15 cellular contexts compared by ENCODE assay signal in the genomic region with DNA sequence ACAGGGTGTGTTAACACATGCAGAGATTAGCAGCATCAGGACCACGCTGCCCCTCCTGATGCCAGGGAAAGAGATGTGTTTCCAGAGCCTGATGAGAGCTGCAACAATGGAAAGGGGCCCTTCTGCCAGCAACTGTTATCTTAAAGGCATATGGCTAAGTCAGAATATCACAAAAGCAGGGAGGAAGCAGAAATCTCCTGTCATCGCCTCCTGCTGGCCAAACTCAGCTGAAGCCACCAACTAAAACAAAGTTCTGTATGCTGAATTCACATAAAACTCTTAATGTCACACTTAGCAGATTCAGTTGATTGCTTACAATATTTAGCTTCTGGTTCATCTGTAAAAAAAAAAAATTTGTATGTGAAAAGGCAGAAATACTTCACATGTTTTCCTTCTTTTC.
DNase-seq lines count a peak whose midpoint lies in the region; ATAC-seq and TF ChIP-seq lines count a peak whose summit lies in the region.
"Had no signal": no experiment of that assay in that cellular context is flagged by ENCODE, and none has a peak within 500 bp of the region (broad histone marks: within the 10 kb centered on the region; RNA-seq: fewer than 3 reads in every experiment).

No MANE protein-coding gene starts in this region.

- H3K27ac ChIP-seq in OCI-LY1 (ENCODE audit: low read depth, low read length, poor library complexity, severe bottlenecking): no peak overlapping the region
- H3K27ac ChIP-seq in hepatocyte: no peak overlapping the region
- H3K27ac ChIP-seq in upper lobe of right lung: no peak overlapping the region
- H3K27ac ChIP-seq: epithelial cell of prostate, SJSA1, thoracic aorta had no signal

- H3K79me2 ChIP-seq in OCI-LY1 (ENCODE audit: insufficient read depth, low read length): no peaks in the 10 kb centered on the region
- H3K79me2 ChIP-seq in hepatocyte: no peaks in the 10 kb centered on the region

- H3K4me3 ChIP-seq in OCI-LY1 (ENCODE audit: low read depth, low read length, poor library complexity, severe bottlenecking) (no peak overlapping the region), hepatocyte (no peak overlapping the region), upper lobe of right lung (no peak overlapping the region)
- H3K4me3 ChIP-seq: SJSA1, thoracic aorta had no signal

- no peaks in the 10 kb centered on the region for H3K36me3 ChIP-seq in OCI-LY1 (ENCODE audit: insufficient read depth, low read length)
- no peaks in the 10 kb centered on the region for H3K36me3 ChIP-seq in hepatocyte (replicated peaks; ENCODE audit: insufficient read depth, low read depth)
- H3K36me3 ChIP-seq in upper lobe of right lung: no peaks in the 10 kb centered on the region
- H3K36me3 ChIP-seq: SJSA1, thoracic aorta had no signal

- H3K4me1 ChIP-seq in OCI-LY1 (ENCODE audit: insufficient read depth, low read length, severe bottlenecking): no peaks in the 10 kb centered on the region
- H3K4me1 ChIP-seq in hepatocyte (ENCODE audit: insufficient read depth): no peaks in the 10 kb centered on the region
- no peaks in the 10 kb centered on the region for H3K4me1 ChIP-seq in upper lobe of right lung
- H3K4me1 ChIP-seq: SJSA1 had no signal

- no peak overlapping the region for H3K4me2 ChIP-seq in OCI-LY1 (ENCODE audit: low read length)
- no peak overlapping the region for H3K4me2 ChIP-seq in hepatocyte

- H4K20me1 ChIP-seq in OCI-LY1 (ENCODE audit: insufficient read depth, low read length) (no peaks in the 10 kb centered on the region), hepatocyte (ENCODE audit: insufficient read depth, poor library complexity, severe bottlenecking) (no peaks in the 10 kb centered on the region)

- intact Hi-C loops in upper lobe of right lung (cut with DNase I): no loop called here

- H3F3A ChIP-seq in OCI-LY1 (ENCODE audit: insufficient read depth, low read length): no peaks in the 10 kb centered on the region

- WGBS in hepatocyte (ENCODE audit: low lambda C conversion rate, missing lambda C conversion rate): 51% methylated on average over 2 of the region's 2 CpGs

- no peak overlapping the region for H2AFZ ChIP-seq in OCI-LY1 (ENCODE audit: low read length)
- no peak overlapping the region for H2AFZ ChIP-seq in hepatocyte

- H3K27me3 ChIP-seq in OCI-LY1 (ENCODE audit: insufficient read depth, low read length) (no peaks in the 10 kb centered on the region), hepatocyte (no peaks in the 10 kb centered on the region), upper lobe of right lung (no peaks in the 10 kb centered on the region)
- H3K27me3 ChIP-seq: SJSA1 had no signal

- H3K9ac ChIP-seq in OCI-LY1 (ENCODE audit: low read length): no peak overlapping the region

- H3K9me3 ChIP-seq in OCI-LY1 (ENCODE audit: low read length) (no peaks in the 10 kb centered on the region), hepatocyte (ENCODE audit: low read depth) (no peaks in the 10 kb centered on the region), upper lobe of right lung (no peaks in the 10 kb centered on the region)
- H3K9me3 ChIP-seq: SJSA1, thoracic aorta had no signal

- TF ChIP-seq CTCF in GM13977 (IDR thresholded peaks at IDR 0.05; ENCODE audit: extremely low read depth, insufficient read depth, missing control alignments): peak; percentile 41
- peak; percentile 71 for TF ChIP-seq CTCF in OCI-LY1 (IDR thresholded peaks at IDR 0.05; ENCODE audit: low read length)
- peak; percentile 33 for TF ChIP-seq CTCF in hepatocyte (IDR thresholded peaks at IDR 0.05; ENCODE audit: poor library complexity)
- TF ChIP-seq CTCF in upper lobe of right lung (IDR thresholded peaks at IDR 0.05): no peak

- ATAC-seq in GM21515 (IDR thresholded peaks at IDR 0.05; ENCODE audit: unreplicated experiment): no peak
- no peak for ATAC-seq in upper lobe of right lung

- in situ Hi-C loops in GM13977 (cut with MboI; ENCODE audit: low pct_unique_long_range_greater_than_20kb, low sequenced_read_pairs, unreplicated experiment): no loop called here

- H3K9me2 ChIP-seq in OCI-LY1 (ENCODE audit: low read depth, low read length) (no peaks in the 10 kb centered on the region), hepatocyte (replicated peaks; ENCODE audit: insufficient read depth) (no peaks in the 10 kb centered on the region)

- DNase-seq in CMK (ENCODE audit: low read depth): peak; percentile 20
- no peak for DNase-seq in GM13977 (ENCODE audit: low spot score)
- DNase-seq in hepatocyte (ENCODE audit: low spot score): no peak
- no peak for DNase-seq in amniotic stem cell (lab: John Stamatoyannopoulos, UW)
- no peak for DNase-seq in upper lobe of right lung
- no peak for DNase-seq in NCI-H1930 (lab: John Stamatoyannopoulos, UW)
- DNase-seq: activated CD4-positive, alpha-beta memory T cell treated with anti-CD3 and anti-CD28 coated beads, Interleukin-2, amount 10 ng/mL, durations not matched to agents 7 days and 5 days; DMS153; NCI-H187 treated with DMSO at 0.1 percent for 48 hours; occipital lobe had no signal
